Comparison of ENCODE assay signal across 14 cellular contexts in the genomic region with DNA sequence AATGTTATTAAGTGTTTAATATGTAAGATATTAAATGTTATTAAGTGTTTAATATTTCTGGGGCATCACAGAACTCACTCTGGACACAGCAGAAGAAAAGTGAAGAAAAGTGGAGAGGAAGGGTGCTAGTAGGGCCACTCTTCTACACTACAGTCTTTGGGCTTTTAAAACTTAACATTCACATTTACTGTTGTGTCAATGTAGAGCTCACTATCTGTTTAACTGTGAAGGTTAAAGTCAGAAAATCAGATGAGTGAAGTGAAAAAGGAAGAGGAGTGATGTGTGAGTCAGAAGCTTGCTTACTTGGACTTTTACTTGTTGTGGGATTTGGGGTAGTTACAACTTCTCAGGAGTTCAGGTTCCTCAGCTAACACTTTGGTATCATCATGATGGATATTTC.
"Had no signal": no experiment of that assay in that cellular context is flagged by ENCODE, and none has a peak within 500 bp of the region (broad histone marks: within the 10 kb centered on the region; RNA-seq: fewer than 3 reads in every experiment).

No MANE protein-coding gene starts in this region.

- DNase-seq: activated CD4-positive, alpha-beta T cell treated with anti-CD3 and anti-CD28 coated beads for 48 hours; activated CD8-positive, alpha-beta memory T cell treated with anti-CD3 and anti-CD28 coated beads, Interleukin-2, amount 50 U/mL, for 48 hours; activated CD8-positive, alpha-beta T cell treated with anti-CD3 and anti-CD28 coated beads, Interleukin-2, amount 10 ng/mL, durations not matched to agents 7 days and 5 days; activated gamma-delta T cell treated with Interleukin-2 at 50 U/mL for 16 hours; activated T-cell treated with anti-CD3 and anti-CD28 coated beads, Interleukin-2, amount 50 U/mL, for 72 hours; dorsolateral prefrontal cortex; erythroblast; ovary; stomach had no signal

- H3K4me3 Mint-ChIP-seq: activated CD8-positive, alpha-beta T cell treated with anti-CD3 and anti-CD28 coated beads, Interleukin-2, amount 10 ng/mL, durations not matched to agents 7 days and 5 days; activated T-cell treated with anti-CD3 and anti-CD28 coated beads, Interleukin-2, amount 50 U/mL, for 72 hours; neural crest cell; T-helper 1 cell treated with Interleukin-12 subunit alpha and Interleukin-12 subunit beta and Interleukin-4 antibody, amounts not matched to agents 30 μg/mL and 1 μg/mL, for 36 hours had no signal

- H3K27me3 ChIP-seq: cardiac muscle cell, dorsolateral prefrontal cortex, ovary, stomach had no signal

- ATAC-seq: activated CD8-positive, alpha-beta T cell treated with anti-CD3 and anti-CD28 coated beads, Interleukin-2, amount 10 ng/mL, durations not matched to agents 7 days and 5 days; sciatic nerve had no signal

- H3K36me3 ChIP-seq: cardiac muscle cell, ovary, stomach had no signal

- H3K9me3 Mint-ChIP-seq: T-helper 1 cell treated with Interleukin-12 subunit alpha and Interleukin-12 subunit beta and Interleukin-4 antibody, amounts not matched to agents 30 μg/mL and 1 μg/mL, for 36 hours had no signal

- H3K4me3 ChIP-seq: cardiac muscle cell, dorsolateral prefrontal cortex, lung, ovary, stomach had no signal

- H3K4me1 ChIP-seq: stomach had no signal

- H3K9me3 ChIP-seq: ovary, stomach had no signal

- H3K27ac ChIP-seq: cardiac muscle cell, dorsolateral prefrontal cortex, ovary, stomach had no signal

- H3K27ac Mint-ChIP-seq: activated CD8-positive, alpha-beta T cell treated with anti-CD3 and anti-CD28 coated beads, Interleukin-2, amount 10 ng/mL, durations not matched to agents 7 days and 5 days; activated T-cell treated with anti-CD3 and anti-CD28 coated beads, Interleukin-2, amount 50 U/mL, for 72 hours; T-helper 1 cell treated with Interleukin-12 subunit alpha and Interleukin-12 subunit beta and Interleukin-4 antibody, amounts not matched to agents 30 μg/mL and 1 μg/mL, for 36 hours had no signal
